18 cellular contexts compared by ENCODE assay signal in genomic region chr2:74763962-74764428, GRCh38.
DNase-seq lines count a peak whose midpoint lies in the region; TF ChIP-seq lines count a peak whose summit lies in the region.
"Had no signal": no experiment of that assay in that cellular context is flagged by ENCODE, and none has a peak within 500 bp of the region (broad histone marks: within the 10 kb centered on the region; RNA-seq: fewer than 3 reads in every experiment).

No MANE protein-coding gene starts in this region.

- peaks cover 0 to 1% (median 0%) of the 10 kb centered on the region in 3 donors for H3K27me3 Mint-ChIP-seq in CD14-positive monocyte (ENCODE audit: low read depth in 3 of 3)
- H3K27me3 Mint-ChIP-seq: activated CD4-positive, alpha-beta T cell treated with anti-CD3 and anti-CD28 coated beads, Interleukin-2, amount 10 ng/mL, durations not matched to agents 7 days and 5 days had no signal

- peaks cover 0 to 7% (median 2%) of the 10 kb centered on the region in 7 donors for H3K9me3 Mint-ChIP-seq in CD14-positive monocyte
- H3K9me3 Mint-ChIP-seq: activated CD4-positive, alpha-beta T cell treated with anti-CD3 and anti-CD28 coated beads, Interleukin-2, amount 10 ng/mL, durations not matched to agents 7 days and 5 days; activated naive CD4-positive, alpha-beta T cell treated with anti-CD3 and anti-CD28 coated beads for 36 hours had no signal

- H3K4me3 ChIP-seq in HEK293 (ENCODE audit: low read depth, low read length), result no peak overlapping the region
- no peak overlapping the region for H3K4me3 ChIP-seq in osteoblast (ENCODE audit: insufficient read depth, low read length)
- H3K4me3 ChIP-seq: gastrocnemius medialis, SJCRH30, thoracic aorta had no signal

- H3K79me2 ChIP-seq in osteoblast (ENCODE audit: insufficient read depth, low read length), result no peaks in the 10 kb centered on the region
- H3K79me2 ChIP-seq: parathyroid adenoma had no signal

- H3K4me1 Mint-ChIP-seq in CD14-positive monocyte, result peaks cover 47% of the 10 kb centered on the region

- CTCF ChIA-PET in HEK293 (lab: Yijun Ruan, JAX), result no interaction called here

- no peaks in the 10 kb centered on the region for H4K20me1 ChIP-seq in osteoblast (ENCODE audit: insufficient read depth, low read length)

- H3K4me1 ChIP-seq in HEK293 (ENCODE audit: control insufficient read depth, insufficient read depth, low read length) (no peaks in the 10 kb centered on the region), osteoblast (ENCODE audit: insufficient read depth, low read length) (peaks cover 15% of the 10 kb centered on the region)
- H3K4me1 ChIP-seq: gastrocnemius medialis, SJCRH30 had no signal

- POLR2A ChIA-PET in HEK293 (lab: Yijun Ruan, JAX), result no interaction called here

- peak overlapping the region; percentile 38 for H2AFZ ChIP-seq in osteoblast (ENCODE audit: low read length)
- H2AFZ ChIP-seq: parathyroid adenoma had no signal

- peak overlapping the region in 6 of 7 donors; percentile 46 to 78 (median 69) for H3K27ac Mint-ChIP-seq in CD14-positive monocyte
- H3K27ac Mint-ChIP-seq: activated CD4-positive, alpha-beta T cell treated with anti-CD3 and anti-CD28 coated beads, Interleukin-2, amount 10 ng/mL, durations not matched to agents 7 days and 5 days; activated naive CD4-positive, alpha-beta T cell treated with anti-CD3 and anti-CD28 coated beads for 36 hours had no signal

- no peak overlapping the region for H3K4me2 ChIP-seq in osteoblast (ENCODE audit: insufficient read depth, low read length)

- DNase-seq in CD14-positive monocyte (ENCODE audit: low spot score), result no peak
- DNase-seq in cerebellum (ENCODE audit: low spot score), result peak; percentile 8
- no peak for DNase-seq in osteoblast (ENCODE audit: insufficient read length, low spot score, missing footprints)
- DNase-seq in DMS153 treated with DMSO at 0.1 percent for 48 hours (lab: John Stamatoyannopoulos, UW; ENCODE audit: unreplicated experiment), result no peak
- DNase-seq in NCI-H2227 (lab: John Stamatoyannopoulos, UW; ENCODE audit: unreplicated experiment), result no peak
- no peak for DNase-seq in DMS153 (lab: John Stamatoyannopoulos, UW)
- DNase-seq: activated CD4-positive, alpha-beta T cell treated with anti-CD3 and anti-CD28 coated beads, Interleukin-2, amount 10 ng/mL, durations not matched to agents 7 days and 5 days; activated naive CD4-positive, alpha-beta T cell treated with anti-CD3 and anti-CD28 coated beads for 36 hours; activated T-cell treated with anti-CD3 and anti-CD28 coated beads for 4 hours; cortex of kidney; gastrocnemius medialis; MM.1S; NCI-H1930; PC-3; SJCRH30 had no signal

- H3K36me3 Mint-ChIP-seq in CD14-positive monocyte, result peaks cover 0 to 2% of the 10 kb centered on the region in 2 donors

- no peak for TF ChIP-seq CTCF in CD14-positive monocyte (IDR thresholded peaks at IDR 0.05)
- no peak for TF ChIP-seq CTCF in HEK293 (tag by site-specific recombination; IDR thresholded peaks at IDR 0.05)
- TF ChIP-seq CTCF in osteoblast (IDR thresholded peaks at IDR 0.05; ENCODE audit: extremely low read depth, low read depth, low read length), result no peak

- H3K9me3 ChIP-seq in HEK293 (ENCODE audit: control insufficient read depth, insufficient read depth, low read depth, low read length) (no peaks in the 10 kb centered on the region), osteoblast (ENCODE audit: low read depth, low read length) (no peaks in the 10 kb centered on the region)
- H3K9me3 ChIP-seq: gastrocnemius medialis, SJCRH30, thoracic aorta had no signal

- no peaks in the 10 kb centered on the region for H3K27me3 ChIP-seq in osteoblast (ENCODE audit: insufficient read depth, low read length)
- H3K27me3 ChIP-seq: gastrocnemius medialis had no signal

- H3K4me3 Mint-ChIP-seq in CD14-positive monocyte, result no peak overlapping the region
- H3K4me3 Mint-ChIP-seq: activated CD4-positive, alpha-beta T cell treated with anti-CD3 and anti-CD28 coated beads, Interleukin-2, amount 10 ng/mL, durations not matched to agents 7 days and 5 days; activated naive CD4-positive, alpha-beta T cell treated with anti-CD3 and anti-CD28 coated beads for 36 hours had no signal

- no peak overlapping the region for H3K27ac ChIP-seq in HEK293 (ENCODE audit: extremely low read depth, low read depth, low read length)
- no peak overlapping the region for H3K27ac ChIP-seq in osteoblast (ENCODE audit: low read depth, low read length)
- H3K27ac ChIP-seq: gastrocnemius medialis, parathyroid adenoma, SJCRH30, thoracic aorta had no signal

- no peaks in the 10 kb centered on the region for H3K36me3 ChIP-seq in HEK293 (ENCODE audit: control insufficient read depth in 2 of 2, insufficient read depth in 1 of 2, low read length in 2 of 2)
- H3K36me3 ChIP-seq in osteoblast (ENCODE audit: insufficient read depth, low read length), result no peaks in the 10 kb centered on the region
- H3K36me3 ChIP-seq: gastrocnemius medialis, SJCRH30, thoracic aorta had no signal

- intact Hi-C loops in CD14-positive monocyte (cut with micrococcal nuclease), result no loop called here

TF ChIP-seq in HEK293, 187 proteins besides CTCF, POLR2A, EP300 and RAD21:
- TF ChIP-seq PRDM6 (tag by site-specific recombination; IDR thresholded peaks at IDR 0.05) (no peak), ZIC2 (tag by site-specific recombination; IDR thresholded peaks at IDR 0.05) (peak; percentile 58)
